In genomic region chr7:107838816-107839584, GRCh38 we compare ENCODE assay signal across 1 cellular context.
A peak's percentile ranks its signal among the peaks of the same experiment; 100 is the strongest.
TF ChIP-seq lines count a peak whose summit lies in the region.

No MANE protein-coding gene starts in this region.

TF ChIP-seq in K562, 482 proteins besides CTCF, POLR2A, EP300 and RAD21 (continued from another document):
- TF ChIP-seq CHD7 (IDR thresholded peaks at IDR 0.05; ENCODE audit: low read depth, low read length) (no peak), TEAD4 (IDR thresholded peaks at IDR 0.05; ENCODE audit: low read length) (peak; percentile 17; the same call in 1 of the 2 replicates), TEAD4 (CRISPR knock-in tag; IDR thresholded peaks at IDR 0.05; ENCODE audit: borderline replicate concordance) (no peak)
